9 cellular contexts compared by ENCODE assay signal in the genomic region with DNA sequence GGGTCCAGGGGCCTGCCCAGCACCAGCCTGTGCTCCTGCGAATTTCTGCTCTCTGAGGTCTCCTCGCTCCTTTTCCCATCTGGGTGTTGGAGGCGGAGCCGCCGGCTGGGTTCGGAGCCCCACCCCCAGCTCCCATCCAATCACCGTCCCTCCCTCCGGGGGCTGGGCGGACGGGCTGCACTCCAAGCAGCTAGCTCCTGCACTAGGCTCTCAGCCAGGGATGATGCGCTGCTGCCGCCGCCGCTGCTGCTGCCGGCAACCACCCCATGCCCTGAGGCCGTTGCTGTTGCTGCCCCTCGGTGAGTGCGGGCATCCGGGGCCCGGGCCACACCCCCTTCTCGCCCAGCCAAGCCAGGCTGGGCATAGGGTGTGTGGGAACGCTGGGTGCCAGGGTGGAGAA. TPM values are rescaled to one million over a fixed set of nuclear protein-coding genes. Genes with fewer than 3 reads are reported as not detected.
DNase-seq lines count a peak whose midpoint lies in the region; ATAC-seq and TF ChIP-seq lines count a peak whose summit lies in the region.
"Had no signal": no experiment of that assay in that cellular context is flagged by ENCODE, and none has a peak within 500 bp of the region (broad histone marks: within the 10 kb centered on the region; RNA-seq: fewer than 3 reads in every experiment).

A gene (plus strand): TSS at position 202 of the 400 bp plus-strand sequence. CDS start 19 bp downstream, at position 221.

- H2AFZ ChIP-seq in H9 (ENCODE audit: low read length) = no peak within 1 kb of the TSS

- H3K27me3 ChIP-seq in H9 (ENCODE audit: insufficient read depth, low read length) (no peaks in the 10 kb centered on the region), SJCRH30 (no peaks in the 10 kb centered on the region), neutrophil (no peaks in the 10 kb centered on the region)

- H4K91ac ChIP-seq in H9 (ENCODE audit: insufficient read length, low read depth, low read length) = no peak within 1 kb of the TSS

- no peak within 1 kb of the TSS for H3K23ac ChIP-seq in H9 (ENCODE audit: insufficient read length, low read depth, low read length)

- H2AK5ac ChIP-seq in H9 (ENCODE audit: insufficient read length, low read length) = no peak within 1 kb of the TSS

- H3K4me1 ChIP-seq in H9 (ENCODE audit: insufficient read depth, low read length) (no peaks in the 10 kb centered on the region), SJCRH30 (peaks cover 4% of the 10 kb centered on the region; the same call in 1 of the 2 replicates), neutrophil (ENCODE audit: control insufficient read depth in 1 of 2, insufficient read depth in 1 of 2, low read depth in 1 of 2, low read length in 1 of 2) (no peaks in the 10 kb centered on the region)

- no peak within 1 kb of the TSS for H3K18ac ChIP-seq in H9 (ENCODE audit: insufficient read length, low read depth, low read length)

- no peaks in the 10 kb centered on the region for H3K9me3 Mint-ChIP-seq in H9
- H3K9me3 Mint-ChIP-seq in stimulated activated memory B cell treated with anti-CD40 and anti-IgM and Interleukin-4, amounts not matched to agents 10 μg/mL and 1 μg/mL and 100 μg/mL, for 72 hours = no peaks in the 10 kb centered on the region

- ATAC-seq in GM18858 (IDR thresholded peaks at IDR 0.05; ENCODE audit: unreplicated experiment) = no peak
- ATAC-seq in stimulated activated memory B cell treated with anti-CD40 and anti-IgM and Interleukin-4, amounts not matched to agents 10 μg/mL and 1 μg/mL and 100 μg/mL, for 72 hours = no peak

- peak; percentile 96 for DNase-seq in H9
- peak; percentile 77 to 83 for DNase-seq in SJCRH30
- peak; percentile 90 for DNase-seq in fibroblast of villous mesenchyme (ENCODE audit: low read depth)
- DNase-seq in kidney glomerular epithelial cell (lab: John Stamatoyannopoulos, UW) = no peak
- DNase-seq in COLO829 (ENCODE audit: low spot score) = no peak

- WGBS in H9 (ENCODE audit: extremely low coverage, insufficient read length, low lambda C conversion rate) = no CpG with 5 or more reads among the region's 22 CpGs

- H3K4me3 ChIP-seq in SJCRH30 (no peak within 1 kb of the TSS), fibroblast of villous mesenchyme (ENCODE audit: low read depth, low read length) (no peak within 1 kb of the TSS), neutrophil (ENCODE audit: low read depth in 1 of 2, low read length in 1 of 2) (no peak within 1 kb of the TSS)

- no peak within 1 kb of the TSS for H2BK20ac ChIP-seq in H9 (ENCODE audit: low read depth, low read length, poor library complexity, severe bottlenecking)

- no peak within 1 kb of the TSS for H2BK15ac ChIP-seq in H9 (ENCODE audit: low read depth, low read length)

- no peaks in the 10 kb centered on the region for H4K20me1 ChIP-seq in H9 (ENCODE audit: control insufficient read depth, insufficient read depth, insufficient read length)

- H3K4ac ChIP-seq in H9 (ENCODE audit: low read depth, low read length) = no peak within 1 kb of the TSS

- no peak within 1 kb of the TSS for H2BK120ac ChIP-seq in H9 (ENCODE audit: low read depth, low read length, poor library complexity, severe bottlenecking)

- H3K36me3 ChIP-seq in SJCRH30 (peaks cover 14% of the 10 kb centered on the region), neutrophil (peaks cover 73% of the 10 kb centered on the region)

- H3K79me2 ChIP-seq in H9 (ENCODE audit: insufficient read depth, low read length) = no peaks in the 10 kb centered on the region

- H3T11ph ChIP-seq in H9 (ENCODE audit: low read length) = no peak within 1 kb of the TSS

- peaks cover 17 to 42% (median 41%) of the 10 kb centered on the region in 3 experiments for H3K36me3 Mint-ChIP-seq in H9 (ENCODE audit: insufficient read depth in 1 of 3, low read depth in 3 of 3)
- peaks cover 43% of the 10 kb centered on the region for H3K36me3 Mint-ChIP-seq in stimulated activated memory B cell treated with anti-CD40 and anti-IgM and Interleukin-4, amounts not matched to agents 10 μg/mL and 1 μg/mL and 100 μg/mL, for 72 hours

- H3K27ac ChIP-seq in H9 (ENCODE audit: insufficient read length, low read depth, low read length) (no peak within 1 kb of the TSS), SJCRH30 (no peak within 1 kb of the TSS), neutrophil (peak within 1 kb of the TSS; percentile 15)

- no peak within 1 kb of the TSS for H4K8ac ChIP-seq in H9 (replicated peaks; ENCODE audit: insufficient read length, low read depth, low read length)

- no peaks in the 10 kb centered on the region; the same call in none of the 2 replicates for H3K27me3 Mint-ChIP-seq in H9 (ENCODE audit: low read depth)
- no peaks in the 10 kb centered on the region for H3K27me3 Mint-ChIP-seq in stimulated activated memory B cell treated with anti-CD40 and anti-IgM and Interleukin-4, amounts not matched to agents 10 μg/mL and 1 μg/mL and 100 μg/mL, for 72 hours

- peak within 1 kb of the TSS; percentile 84 to 97 (median 91) for H3K27ac Mint-ChIP-seq in H9
- H3K27ac Mint-ChIP-seq in stimulated activated memory B cell treated with anti-CD40 and anti-IgM and Interleukin-4, amounts not matched to agents 10 μg/mL and 1 μg/mL and 100 μg/mL, for 72 hours = no peak within 1 kb of the TSS

- no peaks in the 10 kb centered on the region for H3K79me1 ChIP-seq in H9 (ENCODE audit: insufficient read depth, low read depth, low read length, poor library complexity, severe bottlenecking)

- no peak within 1 kb of the TSS for H3K56ac ChIP-seq in H9 (ENCODE audit: insufficient read length, low read depth, low read length)

- H3K14ac ChIP-seq in H9 (ENCODE audit: insufficient read depth, low read length) = no peak within 1 kb of the TSS

- no peaks in the 10 kb centered on the region for H3K9me3 ChIP-seq in H9 (ENCODE audit: control insufficient read depth, low read depth, low read length)
- H3K9me3 ChIP-seq in SJCRH30 (replicated peaks) = no peaks in the 10 kb centered on the region
- no peaks in the 10 kb centered on the region for H3K9me3 ChIP-seq in neutrophil

- H3K23me2 ChIP-seq in H9 (ENCODE audit: insufficient read length, low read depth, low read length, poor library complexity, severe bottlenecking) = no peaks in the 10 kb centered on the region

- H2BK5ac ChIP-seq in H9 (ENCODE audit: insufficient read length, low read length) = no peak within 1 kb of the TSS

- H3K4me2 ChIP-seq in H9 (ENCODE audit: insufficient read depth, insufficient read length, low read length) = no peak within 1 kb of the TSS

- H3K4me1 Mint-ChIP-seq in H9 = peaks cover 13 to 28% of the 10 kb centered on the region in 2 experiments
- H3K4me1 Mint-ChIP-seq in stimulated activated memory B cell treated with anti-CD40 and anti-IgM and Interleukin-4, amounts not matched to agents 10 μg/mL and 1 μg/mL and 100 μg/mL, for 72 hours = peaks cover 9% of the 10 kb centered on the region

- no peak within 1 kb of the TSS for H4K5ac ChIP-seq in H9 (ENCODE audit: insufficient read length, low read depth, low read length)

- H2BK12ac ChIP-seq in H9 (ENCODE audit: insufficient read length, low read depth, low read length) = no peak within 1 kb of the TSS

- TF ChIP-seq CTCF in H9 (conservative IDR thresholded peaks at IDR 0.05) (no peak), fibroblast of villous mesenchyme (IDR thresholded peaks at IDR 0.05; ENCODE audit: insufficient read depth, low read depth, low read length) (no peak), neutrophil (IDR thresholded peaks at IDR 0.05) (no peak)

- H3K9ac ChIP-seq in H9 (ENCODE audit: extremely low read depth, insufficient read length, low read length) = no peak within 1 kb of the TSS

- peak within 1 kb of the TSS in 1 of 2 experiments; percentile 68; a peak in 4 of 5 replicates for H3K4me3 Mint-ChIP-seq in H9
- H3K4me3 Mint-ChIP-seq in stimulated activated memory B cell treated with anti-CD40 and anti-IgM and Interleukin-4, amounts not matched to agents 10 μg/mL and 1 μg/mL and 100 μg/mL, for 72 hours = no peak within 1 kb of the TSS

RNA-seq across cellular contexts. Expression of the gene that starts here (rescaled TPM):
- total RNA-seq in H9 (2021) = 2.0 and 2.7 TPM in 2 replicates
- not detected in 2 replicates for total RNA-seq in SJCRH30 (2014; rRNA removed; shearing (Covaris generic))
- not detected in 2 replicates for total RNA-seq in fibroblast of villous mesenchyme
- total RNA-seq: mononuclear cell had no signal

Comparison
In these comparisons a context has a peak if more than half of its experiments do, and no peak if none do; other contexts are left out.
1. Peak in DNase-seq in SJCRH30; RNA of the gene not detected or under 1 TPM.
2. Peak in DNase-seq in fibroblast of villous mesenchyme; RNA of the gene not detected or under 1 TPM.